ENCODE assay signal across 8 cellular contexts in genomic region chr17:82153745-82154375, GRCh38. TPM values are rescaled to one million over a fixed set of nuclear protein-coding genes. Genes with fewer than 3 reads are reported as not detected.
A peak's percentile ranks its signal among the peaks of the same experiment; 100 is the strongest.
DNase-seq lines count a peak whose midpoint lies in the region; ATAC-seq and TF ChIP-seq lines count a peak whose summit lies in the region.

No MANE protein-coding gene starts in this region.

- POLR2A ChIA-PET in A673 (lab: Charles Lee; ENCODE audit: low non-redundant PET) = no interaction called here

- no peak overlapping the region for H3K27ac ChIP-seq in A673 (ENCODE audit: low read depth, low read length, poor library complexity, severe bottlenecking)
- no peak overlapping the region for H3K27ac ChIP-seq in body of pancreas

- ATAC-seq in GM18867 (IDR thresholded peaks at IDR 0.05; ENCODE audit: unreplicated experiment) (peak; percentile 43), body of pancreas (peak; percentile 87)

- H3K9me3 ChIP-seq in A673 (ENCODE audit: low read depth, low read length, poor library complexity, severe bottlenecking) = no peaks in the 10 kb centered on the region
- no peaks in the 10 kb centered on the region for H3K9me3 ChIP-seq in body of pancreas

- 52 to 71% methylated on average over 10 to 16 of the region's 16 CpGs for WGBS in body of pancreas, 2 donors

- DNase-seq in A673 (ENCODE audit: low spot score) (peak; percentile 81), NCI-H1694 (lab: John Stamatoyannopoulos, UW) (peak; percentile 75), UCSD-AML1 (lab: John Stamatoyannopoulos, UW; ENCODE audit: unreplicated experiment) (peak; percentile 81), body of pancreas (peak; percentile 77 to 84 (median 78)), iPS-NIHi7 (ENCODE audit: extremely low spot score) (peak; percentile 97), NCI-H524 treated with DMSO at 0.1 percent for 48 hours (lab: John Stamatoyannopoulos, UW) (no peak)
- DNase-seq in stimulated activated CD4-positive, alpha-beta T cell treated with anti-CD3 and anti-CD28 coated beads, Interleukin-15, amount 100 ng/mL, for 1 hour (ENCODE audit: low read depth in 1 of 2, low spot score in 1 of 2) = peak; percentile 71 to 72

- H3K36me3 ChIP-seq in A673 (ENCODE audit: insufficient read depth, low read length, poor library complexity, severe bottlenecking) (no peaks in the 10 kb centered on the region), body of pancreas (replicated peaks in 1 of 2; ENCODE audit: insufficient read depth in 1 of 2, low read depth in 2 of 2) (peaks cover 0 to 2% of the 10 kb centered on the region in 2 donors)

- no peak for TF ChIP-seq POLR2A in body of pancreas (IDR thresholded peaks at IDR 0.05)

- CTCF ChIA-PET in A673 (lab: Charles Lee) = interaction anchor here (2.5 kb wide), 1 partner anchor 123 kb away, joined by 19 read pairs; the partner anchor contains the start of gene RAC3

- H3K4me3 ChIP-seq in A673 (ENCODE audit: low read depth, low read length, poor library complexity, severe bottlenecking) (no peak overlapping the region), body of pancreas (no peak overlapping the region)

- no TSS peak for BruUV-seq in A673 (replicated peaks; lab: Mats Ljungman, UMichigan)

- no peaks in the 10 kb centered on the region for H3K4me1 ChIP-seq in A673 (ENCODE audit: insufficient read depth, low read length, poor library complexity, severe bottlenecking)
- H3K4me1 ChIP-seq in body of pancreas = peaks cover 10% of the 10 kb centered on the region

- intact Hi-C loops in A673 (cut with micrococcal nuclease; ENCODE audit: unreplicated experiment) (loop anchor here (5.0 kb wide), 1 partner anchor 122 kb away; the partner anchor contains the start of gene RAC3), body of pancreas (cut with DNase I) (loop anchor here (10.0 kb wide), 1 partner anchor 199 kb away; no protein-coding TSS in a partner anchor)

- TF ChIP-seq CTCF in A673 (conservative IDR thresholded peaks at IDR 0.05; ENCODE audit: low read depth, low read length) (peak; percentile 90), body of pancreas (IDR thresholded peaks at IDR 0.05) (peak; percentile 66 to 95 (median 91))

- H3K27me3 ChIP-seq in A673 (replicated peaks; ENCODE audit: insufficient read depth, low read depth, low read length, poor library complexity) (no peaks in the 10 kb centered on the region), body of pancreas (no peaks in the 10 kb centered on the region)

RNA-seq across cellular contexts. Expression of gene FASN, which starts 55.8 kb away (rescaled TPM):
- 591 and 676 TPM in 2 replicates for total RNA-seq in A673 (2021)
- total RNA-seq in body of pancreas = 100 to 1,000 TPM in 1 of 2 donors, 10 to 100 TPM in 1; 16.3 to 388 TPM

RNA-seq across cellular contexts. Expression of gene CCDC57, which starts 58.8 kb away (rescaled TPM):
- total RNA-seq in A673 (2021) (43.6 and 58.8 TPM in 2 replicates), body of pancreas (10 to 100 TPM; 24.1 to 60.3 TPM)
